8 cellular contexts compared by ENCODE assay signal in the genomic region with DNA sequence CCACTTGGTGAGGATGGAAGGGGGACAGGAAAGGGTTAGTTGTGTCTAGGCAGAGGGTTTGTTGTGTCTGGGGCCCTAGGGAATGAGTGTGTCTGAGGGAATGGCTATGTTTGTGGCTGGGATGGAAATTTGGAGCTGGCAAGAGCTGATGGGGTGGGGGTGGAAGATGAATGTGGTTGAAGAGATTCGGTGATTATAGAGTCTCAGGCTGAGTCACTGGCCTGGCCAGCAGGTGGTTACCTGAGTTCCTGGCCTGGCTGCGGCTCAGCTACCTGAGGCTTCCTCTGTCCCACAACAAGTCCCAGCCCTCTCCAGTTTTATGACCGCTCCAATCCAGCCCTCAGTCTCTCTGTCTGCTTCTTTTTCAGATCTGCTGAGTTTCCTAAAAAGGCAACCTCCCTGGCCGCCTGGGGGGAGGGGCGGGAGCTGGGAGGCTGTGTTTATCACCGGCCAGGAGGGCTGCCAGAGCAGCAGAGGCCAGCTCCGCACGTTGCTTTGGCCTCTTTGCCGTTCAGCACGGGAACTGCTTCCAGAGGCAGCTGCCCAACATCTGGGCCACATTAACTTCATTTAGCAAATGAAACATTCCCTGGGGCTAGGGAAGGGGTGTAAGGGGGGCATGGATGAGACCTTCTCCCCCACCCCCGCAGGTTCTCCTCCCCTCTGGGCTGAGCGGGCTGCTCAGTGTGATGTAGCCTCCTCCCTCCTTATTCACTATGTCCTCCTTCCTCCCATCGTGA. TPM values are rescaled to one million over a fixed set of nuclear protein-coding genes. Genes with fewer than 3 reads are reported as not detected.
DNase-seq lines count a peak whose midpoint lies in the region; ATAC-seq and TF ChIP-seq lines count a peak whose summit lies in the region.
"Had no signal": no experiment of that assay in that cellular context is flagged by ENCODE, and none has a peak within 500 bp of the region (broad histone marks: within the 10 kb centered on the region; RNA-seq: fewer than 3 reads in every experiment).

No MANE protein-coding gene starts in this region.

- no peaks in the 10 kb centered on the region for H3K27me3 Mint-ChIP-seq in mesothelial cell of epicardium (ENCODE audit: low read depth)

- H3K27ac ChIP-seq in aorta (ENCODE audit: low read depth in 1 of 2, low read length in 2 of 2) = peak overlapping the region; percentile 82 to 99

- TF ChIP-seq CTCF in epithelial cell of esophagus (IDR thresholded peaks at IDR 0.05; ENCODE audit: insufficient read depth, low read depth, low read length, missing control alignments) (no peak), mesothelial cell of epicardium (IDR thresholded peaks at IDR 0.05; ENCODE audit: unreplicated experiment) (no peak)

- H3K4me3 ChIP-seq in epithelial cell of esophagus (ENCODE audit: low read length) (no peak overlapping the region), aorta (ENCODE audit: low read length in 2 of 2) (no peak overlapping the region)

- H3K9me3 ChIP-seq in aorta (ENCODE audit: control insufficient read depth, low read length) = no peaks in the 10 kb centered on the region

- peak; percentile 77 for ATAC-seq in aorta (ENCODE audit: low FRiP score)
- ATAC-seq: activated CD8-positive, alpha-beta memory T cell treated with anti-CD3 and anti-CD28 coated beads, Interleukin-2, amount 10 ng/mL, durations not matched to agents 7 days and 5 days had no signal

- peak; percentile 50 for DNase-seq in NCI-H69 (lab: John Stamatoyannopoulos, UW)
- DNase-seq in epithelial cell of esophagus (ENCODE audit: low read depth) = peak; percentile 37
- DNase-seq in mesothelial cell of epicardium (ENCODE audit: low spot score in 2 of 2, unreplicated experiment in 2 of 2) = peak; percentile 48 to 74
- peak; percentile 93 to 94 for DNase-seq in aorta
- DNase-seq in SIG-M5 treated with dmso at 0.1 percent for 504 hours (lab: John Stamatoyannopoulos, UW; ENCODE audit: unreplicated experiment) = no peak
- DNase-seq in NCI-H1092 treated with DMSO at 0.1 percent for 48 hours (lab: John Stamatoyannopoulos, UW) = no peak
- no peak for DNase-seq in NCI-H1694 treated with DMSO at 0.1 percent for 48 hours (lab: John Stamatoyannopoulos, UW)
- DNase-seq: activated CD8-positive, alpha-beta memory T cell treated with anti-CD3 and anti-CD28 coated beads, Interleukin-2, amount 10 ng/mL, durations not matched to agents 7 days and 5 days had no signal

- H3K4me1 ChIP-seq in aorta (ENCODE audit: control insufficient read depth in 1 of 2, insufficient read depth in 2 of 2, low read length in 2 of 2) = peaks cover 7 to 15% of the 10 kb centered on the region in 2 donors

- peak overlapping the region; percentile 17 for H3K4me3 Mint-ChIP-seq in mesothelial cell of epicardium
- H3K4me3 Mint-ChIP-seq: activated CD8-positive, alpha-beta memory T cell treated with anti-CD3 and anti-CD28 coated beads, Interleukin-2, amount 10 ng/mL, durations not matched to agents 7 days and 5 days had no signal

- H3K27me3 ChIP-seq in aorta (ENCODE audit: control insufficient read depth in 1 of 2, insufficient read depth in 2 of 2, low read length in 1 of 2) = no peaks in the 10 kb centered on the region

- intact Hi-C loops in aorta (cut with DNase I) = loop anchor here (5.0 kb wide), 2 partner anchors 33 to 37 kb away; no protein-coding TSS in a partner anchor

- peaks cover 36% of the 10 kb centered on the region for H3K4me1 Mint-ChIP-seq in mesothelial cell of epicardium

- peak overlapping the region; percentile 87 for H3K27ac Mint-ChIP-seq in mesothelial cell of epicardium
- H3K27ac Mint-ChIP-seq: activated CD8-positive, alpha-beta memory T cell treated with anti-CD3 and anti-CD28 coated beads, Interleukin-2, amount 10 ng/mL, durations not matched to agents 7 days and 5 days had no signal

- WGBS in aorta, 2 donors = 1 to 5% methylated on average over 13 of the region's 13 CpGs

- H3K36me3 Mint-ChIP-seq in mesothelial cell of epicardium = no peaks in the 10 kb centered on the region
- H3K36me3 Mint-ChIP-seq: activated CD8-positive, alpha-beta memory T cell treated with anti-CD3 and anti-CD28 coated beads, Interleukin-2, amount 10 ng/mL, durations not matched to agents 7 days and 5 days had no signal

- H3K36me3 ChIP-seq in aorta (ENCODE audit: control insufficient read depth in 1 of 2, insufficient read depth in 2 of 2, low read length in 1 of 2) = no peaks in the 10 kb centered on the region

- no peaks in the 10 kb centered on the region for H3K9me3 Mint-ChIP-seq in mesothelial cell of epicardium

RNA-seq across cellular contexts. Expression of a gene that starts 21.8 kb away (rescaled TPM):
- 1.0 to 1.5 TPM (median 1.1 TPM) in 3 replicates for total RNA-seq in mesothelial cell of epicardium
- total RNA-seq in aorta = 100 to 1,000 TPM in 1 of 2 donors, 10 to 100 TPM in 1; 79.5 to 210 TPM
- 10 to 100 TPM; 14.4 to 21.2 TPM for polyA plus RNA-seq in aorta

RNA-seq across cellular contexts. Expression of a gene that starts 48.3 kb away (rescaled TPM):
- 4.3 to 5.7 TPM (median 4.8 TPM) in 3 replicates for total RNA-seq in mesothelial cell of epicardium
- total RNA-seq in aorta = 10 to 100 TPM; 28.1 to 34.2 TPM
- 1 to 10 TPM; 1.4 to 6.3 TPM for polyA plus RNA-seq in aorta

Comparison
In these comparisons a context has a peak if more than half of its experiments do, and no peak if none do; other contexts are left out.
1. DNase-seq: peak in NCI-H69 (single experiment), epithelial cell of esophagus (single experiment), mesothelial cell of epicardium (2 of 2) and aorta (2 of 2); none in SIG-M5 treated with dmso at 0.1 percent for 504 hours (single experiment), NCI-H1092 treated with DMSO at 0.1 percent for 48 hours (single experiment) and NCI-H1694 treated with DMSO at 0.1 percent for 48 hours (single experiment).
2. RNA of a gene that starts 21.8 kb away (total RNA-seq): 79.5 to 210 TPM in aorta; 1.0 to 1.5 TPM in mesothelial cell of epicardium; every median in the first group is over 10 times any median in the second.